19 cellular contexts compared by ENCODE assay signal in genomic region chr17:29918016-29918415, GRCh38. TPM values are rescaled to one million over a fixed set of nuclear protein-coding genes. Genes with fewer than 3 reads are reported as not detected.
DNase-seq lines count a peak whose midpoint lies in the region; ATAC-seq and TF ChIP-seq lines count a peak whose summit lies in the region.
"Had no signal": no experiment of that assay in that cellular context is flagged by ENCODE, and none has a peak within 500 bp of the region (broad histone marks: within the 10 kb centered on the region; RNA-seq: fewer than 3 reads in every experiment).

No MANE protein-coding gene starts in this region.

- ATAC-seq in RWPE2 (ENCODE audit: low read depth) (no peak), foreskin keratinocyte (no peak), HG03280 (IDR thresholded peaks at IDR 0.05; ENCODE audit: unreplicated experiment) (no peak), HG02678 (IDR thresholded peaks at IDR 0.05; ENCODE audit: unreplicated experiment) (no peak)

- H3K27ac ChIP-seq in HEK293 (ENCODE audit: extremely low read depth, low read depth, low read length): no peak overlapping the region
- peak overlapping the region; percentile 91 for H3K27ac ChIP-seq in RWPE2 (ENCODE audit: poor library complexity, severe bottlenecking)
- peak overlapping the region; percentile 4 for H3K27ac ChIP-seq in foreskin keratinocyte
- H3K27ac ChIP-seq: KMS-11 had no signal

- H3K9me3 ChIP-seq in HEK293 (ENCODE audit: control insufficient read depth, insufficient read depth, low read depth, low read length): no peaks in the 10 kb centered on the region
- H3K9me3 ChIP-seq in RWPE2 (ENCODE audit: severe bottlenecking): no peaks in the 10 kb centered on the region
- H3K9me3 ChIP-seq: BE2C had no signal

- no peaks in the 10 kb centered on the region for H3K9me3 Mint-ChIP-seq in activated naive CD8-positive, alpha-beta T cell treated with anti-CD3 and anti-CD28 coated beads for 36 hours
- H3K9me3 Mint-ChIP-seq: CD4-positive, CD25-positive, alpha-beta regulatory T cell; CD8-positive, alpha-beta memory T cell; H9 had no signal

- H3K4me3 Mint-ChIP-seq in activated naive CD8-positive, alpha-beta T cell treated with anti-CD3 and anti-CD28 coated beads for 36 hours: no peak overlapping the region
- H3K4me3 Mint-ChIP-seq: CD4-positive, CD25-positive, alpha-beta regulatory T cell; CD8-positive, alpha-beta memory T cell; H9 had no signal

- H3K27me3 ChIP-seq in RWPE2 (ENCODE audit: insufficient read depth, poor library complexity, severe bottlenecking) (no peaks in the 10 kb centered on the region), foreskin keratinocyte (no peaks in the 10 kb centered on the region)
- H3K27me3 ChIP-seq: BE2C had no signal

- H3K36me3 Mint-ChIP-seq in activated naive CD8-positive, alpha-beta T cell treated with anti-CD3 and anti-CD28 coated beads for 36 hours: no peaks in the 10 kb centered on the region

- peaks cover 25% of the 10 kb centered on the region for H3K4me1 Mint-ChIP-seq in activated naive CD8-positive, alpha-beta T cell treated with anti-CD3 and anti-CD28 coated beads for 36 hours

- CTCF ChIA-PET in HEK293 (lab: Yijun Ruan, JAX): interaction anchor here (1.7 to 4.8 kb wide), 2 partner anchors 13 to 110 kb away, joined by 6 to 21 read pairs; no protein-coding TSS in a partner anchor
- CTCF ChIA-PET in GM10248 (lab: Yijun Ruan, JAX): interaction anchor here (1.1 to 5.4 kb wide), 3 partner anchors 9 to 26 kb away, joined by 3 to 48 read pairs (median 3); partner anchors contain the start of gene SSH2

- no peak for DNase-seq in RWPE2 (ENCODE audit: low spot score)
- no peak for DNase-seq in foreskin keratinocyte
- no peak for DNase-seq in activated naive CD8-positive, alpha-beta T cell treated with anti-CD3 and anti-CD28 coated beads for 36 hours
- no peak for DNase-seq in GM10248 (ENCODE audit: extremely low spot score)
- DNase-seq: ACHN; BE2C; C1 segment of cervical spinal cord; CD4-positive, CD25-positive, alpha-beta regulatory T cell; CD8-positive, alpha-beta memory T cell; COR-L47; DMS 273 treated with DMSO at 0.1 percent for 48 hours; DMS53; DND-41; EL; H9 had no signal

- H3K36me3 ChIP-seq in HEK293 (ENCODE audit: control insufficient read depth in 2 of 2, insufficient read depth in 1 of 2, low read length in 2 of 2) (peaks cover 0 to 3% of the 10 kb centered on the region in 2 experiments; a peak in 1 of 3 replicates), RWPE2 (ENCODE audit: low read depth) (no peaks in the 10 kb centered on the region; the same call in 1 of the 2 replicates)
- H3K36me3 ChIP-seq: BE2C had no signal

- H3K27ac Mint-ChIP-seq in activated naive CD8-positive, alpha-beta T cell treated with anti-CD3 and anti-CD28 coated beads for 36 hours: no peak overlapping the region

- no peak for TF ChIP-seq CTCF in HEK293 (tag by site-specific recombination; IDR thresholded peaks at IDR 0.05)
- TF ChIP-seq CTCF in RWPE2 (IDR thresholded peaks at IDR 0.05; ENCODE audit: poor library complexity, severe bottlenecking): no peak
- TF ChIP-seq CTCF in foreskin keratinocyte (conservative IDR thresholded peaks at IDR 0.05): no peak
- TF ChIP-seq CTCF in GM10248 (IDR thresholded peaks at IDR 0.05; ENCODE audit: control extremely low read depth, extremely low read depth, low read depth, missing control alignments): no peak

- no peak overlapping the region for H3K4me3 ChIP-seq in HEK293 (ENCODE audit: low read depth, low read length)
- no peak overlapping the region for H3K4me3 ChIP-seq in RWPE2 (ENCODE audit: severe bottlenecking)

- H3K4me1 ChIP-seq in HEK293 (ENCODE audit: control insufficient read depth, insufficient read depth, low read length) (peaks cover 9% of the 10 kb centered on the region), RWPE2 (ENCODE audit: insufficient read depth, poor library complexity, severe bottlenecking) (peaks cover 24% of the 10 kb centered on the region), foreskin keratinocyte (peaks cover 6% of the 10 kb centered on the region)
- H3K4me1 ChIP-seq: BE2C had no signal

- no peaks in the 10 kb centered on the region for H3K27me3 Mint-ChIP-seq in activated naive CD8-positive, alpha-beta T cell treated with anti-CD3 and anti-CD28 coated beads for 36 hours
- H3K27me3 Mint-ChIP-seq: CD4-positive, CD25-positive, alpha-beta regulatory T cell; CD8-positive, alpha-beta memory T cell had no signal

- POLR2A ChIA-PET in HEK293 (lab: Yijun Ruan, JAX): no interaction called here
- POLR2A ChIA-PET in GM10248 (lab: Yijun Ruan, JAX): no interaction called here

TF ChIP-seq in HEK293, 187 proteins besides CTCF, POLR2A, EP300 and RAD21:
- TF ChIP-seq ZNF146 (tag by site-specific recombination; IDR thresholded peaks at IDR 0.05): no peak
- 0 out of 2 replicates have a peak, but pooled peaks have one; percentile 40 for TF ChIP-seq TSHZ1 (tag by site-specific recombination; IDR thresholded peaks at IDR 0.05; ENCODE audit: borderline replicate concordance)

RNA-seq across cellular contexts. Expression of gene SSH2, which starts 12.0 kb away (rescaled TPM):
- total RNA-seq in foreskin keratinocyte: 23.6 and 25.2 TPM in 2 replicates
- polyA plus RNA-seq in foreskin keratinocyte: 21.3 and 23.2 TPM in 2 replicates
- 10 to 100 TPM; 26.7 to 26.8 TPM for total RNA-seq in activated naive CD8-positive, alpha-beta T cell treated with anti-CD3 and anti-CD28 coated beads for 36 hours

RNA-seq across cellular contexts. Expression of gene EFCAB5, which starts 23.4 kb away (rescaled TPM):
- 0.28 and 0.41 TPM in 2 replicates for total RNA-seq in foreskin keratinocyte
- 0.07 and 0.18 TPM in 2 replicates for polyA plus RNA-seq in foreskin keratinocyte
- total RNA-seq in activated naive CD8-positive, alpha-beta T cell treated with anti-CD3 and anti-CD28 coated beads for 36 hours: 1 to 10 TPM in 1 of 2 experiments, under 1 TPM in 1; 0.46 to 1.1 TPM
- total RNA-seq: H9 had no signal
